8 cellular contexts compared by ENCODE assay signal in the genomic region with DNA sequence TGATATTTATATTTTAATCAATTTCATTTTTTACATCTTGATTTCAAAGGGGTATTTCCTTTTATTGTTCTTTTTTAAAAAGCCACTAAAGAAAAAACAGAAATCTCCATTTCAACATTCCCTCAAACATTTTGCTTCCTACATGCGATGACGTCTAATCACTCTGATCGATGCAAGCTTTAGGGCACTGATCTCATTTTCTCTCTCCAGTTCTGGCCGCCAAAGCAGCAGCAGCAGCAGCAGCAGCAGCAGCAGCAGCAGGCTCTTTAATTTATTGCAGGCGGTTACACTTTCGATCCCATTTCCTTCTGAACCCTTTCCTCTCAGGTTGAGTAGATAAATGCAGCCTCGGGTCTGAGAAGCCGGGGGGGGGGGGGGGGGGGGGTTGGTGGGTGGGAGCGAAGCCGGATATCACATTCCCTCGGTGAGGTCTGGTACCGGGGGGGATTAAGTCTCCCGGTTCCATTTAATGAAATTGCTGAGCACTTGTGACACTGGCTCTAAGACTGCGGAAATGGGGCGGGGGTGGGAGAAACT. TPM values are rescaled to one million over a fixed set of nuclear protein-coding genes. Genes with fewer than 3 reads are reported as not detected.
A peak's percentile ranks its signal among the peaks of the same experiment; 100 is the strongest.
DNase-seq lines count a peak whose midpoint lies in the region; ATAC-seq, FAIRE-seq and TF ChIP-seq lines count a peak whose summit lies in the region.

No MANE protein-coding gene starts in this region.

- H3K4me1 Mint-ChIP-seq in neural crest cell: peaks cover 36% of the 10 kb centered on the region

- H3K36me3 Mint-ChIP-seq in neural crest cell (ENCODE audit: low read depth): peaks cover under 1% of the 10 kb centered on the region

- no peaks in the 10 kb centered on the region for H3K27me3 ChIP-seq in Panc1 (ENCODE audit: control insufficient read depth, insufficient read depth, low read length)
- H3K27me3 ChIP-seq in endocrine pancreas (ENCODE audit: control insufficient read depth, insufficient read depth, low read length): peaks cover 2% of the 10 kb centered on the region

- POLR2A ChIA-PET in Panc1 (lab: Charles Lee): no interaction called here

- intact Hi-C loops in Panc1 (cut with micrococcal nuclease; ENCODE audit: unreplicated experiment): loop anchor here (10.0 kb wide), 1 partner anchor 1398 kb away; no protein-coding TSS in a partner anchor

- ATAC-seq in GM21360 (IDR thresholded peaks at IDR 0.05; ENCODE audit: unreplicated experiment): peak; percentile 19
- no peak for ATAC-seq in Panc1
- no peak for ATAC-seq in GM18873 (IDR thresholded peaks at IDR 0.05; ENCODE audit: low FRiP score, unreplicated experiment)

- BruUV-seq in Panc1 (replicated peaks; lab: Mats Ljungman, UMichigan): no TSS peak

- peak overlapping the region; percentile 92 for H3K4me3 Mint-ChIP-seq in neural crest cell

- peak overlapping the region; percentile 71 for H3K27ac ChIP-seq in Panc1 (ENCODE audit: low read length)

- peaks cover 37% of the 10 kb centered on the region for H3K27me3 Mint-ChIP-seq in neural crest cell (ENCODE audit: low read depth)

- no peak for TF ChIP-seq CTCF in AG09309 (IDR thresholded peaks at IDR 0.05; ENCODE audit: control insufficient read depth, insufficient read depth, low read depth, low read length, missing control alignments)
- TF ChIP-seq CTCF in Panc1 (IDR thresholded peaks at IDR 0.05): no peak
- no peak for TF ChIP-seq CTCF in neural crest cell (conservative IDR thresholded peaks at IDR 0.05)

- no peaks in the 10 kb centered on the region for H3K9me3 Mint-ChIP-seq in neural crest cell

- in situ Hi-C loops in Panc1 (cut with HindIII; ENCODE audit: low pct_unique_long_range_greater_than_20kb, low sequenced_read_pairs): no loop called here

- no peak overlapping the region for H3K9ac ChIP-seq in endocrine pancreas (ENCODE audit: control insufficient read depth, insufficient read depth, low read length)

- H3K4me3 ChIP-seq in AG09309 (ENCODE audit: control insufficient read depth, low read depth, low read length) (peak overlapping the region; percentile 95), Panc1 (ENCODE audit: low read depth in 2 of 2, low read length in 2 of 2) (peak overlapping the region; percentile 59 to 74), endocrine pancreas (ENCODE audit: control insufficient read depth, insufficient read depth, low read length) (peak overlapping the region; percentile 72)

- H3K4me1 ChIP-seq in Panc1 (ENCODE audit: control insufficient read depth, insufficient read depth, low read length) (peaks cover 6% of the 10 kb centered on the region), endocrine pancreas (ENCODE audit: control insufficient read depth, insufficient read depth, low read length) (no peaks in the 10 kb centered on the region)

- DNase-seq in AG09309 (ENCODE audit: low read depth) (no peak), Panc1 (ENCODE audit: low read depth, low spot score) (no peak), neural crest cell (ENCODE audit: low read depth, low spot score) (peak; percentile 22), pons (ENCODE audit: low spot score) (no peak), HTR-8/SVneo (ENCODE audit: insufficient read length, low spot score) (no peak)

- H3K36me3 ChIP-seq in Panc1 (ENCODE audit: control insufficient read depth, insufficient read depth, low read length) (no peaks in the 10 kb centered on the region), endocrine pancreas (ENCODE audit: control insufficient read depth, insufficient read depth, low read length) (no peaks in the 10 kb centered on the region)

- H3K27ac Mint-ChIP-seq in neural crest cell (ENCODE audit: unreplicated experiment): peak overlapping the region; percentile 93

- CTCF ChIA-PET in Panc1 (lab: Charles Lee): no interaction called here

- no peaks in the 10 kb centered on the region for H3K9me3 ChIP-seq in Panc1 (ENCODE audit: control insufficient read depth, insufficient read depth, low read depth, low read length)
- no peaks in the 10 kb centered on the region for H3K9me3 ChIP-seq in endocrine pancreas (ENCODE audit: control insufficient read depth, low read length)

- no peak for FAIRE-seq in HTR-8/SVneo (lab: Jason Lieb, UNC)

RNA-seq across cellular contexts. Expression of a gene that starts 3.4 kb away (rescaled TPM):
- total RNA-seq in Panc1 (2021; ENCODE audit: unreplicated experiment) (31.6 TPM), neural crest cell (6.8 and 8.0 TPM in 2 replicates)
- 22.1 TPM for polyA plus RNA-seq in Panc1 (2012; ENCODE audit: insufficient read length)
